In genomic region chr5:5293029-5293428, GRCh38 we compare ENCODE assay signal across 17 cellular contexts.
A peak's percentile ranks its signal among the peaks of the same experiment; 100 is the strongest.
DNase-seq lines count a peak whose midpoint lies in the region; ATAC-seq and TF ChIP-seq lines count a peak whose summit lies in the region.
"Had no signal": no experiment of that assay in that cellular context is flagged by ENCODE, and none has a peak within 500 bp of the region (broad histone marks: within the 10 kb centered on the region; RNA-seq: fewer than 3 reads in every experiment).

No MANE protein-coding gene starts in this region.

- TF ChIP-seq RAD21 in HCT116 (IDR thresholded peaks at IDR 0.05; ENCODE audit: low read depth), result peak; percentile 29; the same call in 1 of the 2 replicates

- H3K4me3 Mint-ChIP-seq in T-cell, result no peak overlapping the region
- H3K4me3 Mint-ChIP-seq: CD4-positive, CD25-positive, alpha-beta regulatory T cell had no signal

- no peaks in the 10 kb centered on the region for H3K36me3 Mint-ChIP-seq in T-cell
- H3K36me3 Mint-ChIP-seq: CD4-positive, CD25-positive, alpha-beta regulatory T cell had no signal

- ATAC-seq in HCT116 (peak; percentile 68), T-cell (replicated peaks in 1 of 4) (no peak)

- POLR2A ChIA-PET in HCT116 (lab: Charles Lee) (no interaction called here), T-cell (lab: Charles Lee) (no interaction called here)

- no TSS peak for BruUV-seq in HCT116 (replicated peaks; lab: Mats Ljungman, UMichigan)

- CTCF ChIA-PET in HCT116 (lab: Charles Lee), result no interaction called here
- CTCF ChIA-PET in T-cell (lab: Charles Lee), result no interaction called here

- H3K27me3 ChIP-seq in BE2C, result no peaks in the 10 kb centered on the region
- no peaks in the 10 kb centered on the region for H3K27me3 ChIP-seq in HCT116 (ENCODE audit: insufficient read depth, low read length)
- no peaks in the 10 kb centered on the region for H3K27me3 ChIP-seq in NT2/D1 (ENCODE audit: insufficient read depth, insufficient read length)
- no peaks in the 10 kb centered on the region for H3K27me3 ChIP-seq in sigmoid colon

- H3K36me3 ChIP-seq in BE2C (no peaks in the 10 kb centered on the region), HCT116 (ENCODE audit: control insufficient read depth in 1 of 2, insufficient read depth in 2 of 2, low read length in 2 of 2) (no peaks in the 10 kb centered on the region), NT2/D1 (ENCODE audit: insufficient read depth, insufficient read length, low read length) (no peaks in the 10 kb centered on the region), sigmoid colon (no peaks in the 10 kb centered on the region)

- no peaks in the 10 kb centered on the region for H3K79me2 ChIP-seq in HCT116 (ENCODE audit: insufficient read depth, low read length)

- no peaks in the 10 kb centered on the region for H4K20me1 ChIP-seq in HCT116 (ENCODE audit: insufficient read depth)

- TF ChIP-seq POLR2A in HCT116 (IDR thresholded peaks at IDR 0.05; ENCODE audit: borderline replicate concordance, extremely low read depth, insufficient read depth, insufficient read length) (no peak), sigmoid colon (IDR thresholded peaks at IDR 0.05) (no peak)

- no peak overlapping the region for H2AFZ ChIP-seq in HCT116 (ENCODE audit: low read depth, low read length, poor library complexity, severe bottlenecking)

- H3K27ac ChIP-seq in HCT116 (ENCODE audit: low read depth, low read length), result no peak overlapping the region
- no peak overlapping the region for H3K27ac ChIP-seq in sigmoid colon

- H3K4me3 ChIP-seq in BE2C (ENCODE audit: low read depth, low read length) (no peak overlapping the region), HCT116 (replicated peaks in 1 of 2; ENCODE audit: low read depth in 1 of 2, low read length in 2 of 2) (no peak overlapping the region), NT2/D1 (ENCODE audit: insufficient read length, low read depth) (no peak overlapping the region), sigmoid colon (no peak overlapping the region)

- no peaks in the 10 kb centered on the region for H3K9me3 ChIP-seq in BE2C
- no peaks in the 10 kb centered on the region for H3K9me3 ChIP-seq in HCT116 (ENCODE audit: control insufficient read depth in 1 of 2, insufficient read depth in 1 of 2, low read depth in 1 of 2, low read length in 2 of 2)
- no peaks in the 10 kb centered on the region for H3K9me3 ChIP-seq in NT2/D1 (ENCODE audit: insufficient read depth, low read length)
- H3K9me3 ChIP-seq in sigmoid colon, result no peaks in the 10 kb centered on the region

- peaks cover 3 to 8% (median 8%) of the 10 kb centered on the region in 3 donors for H3K9me3 Mint-ChIP-seq in T-cell

- peaks cover 22% of the 10 kb centered on the region for H3K4me1 ChIP-seq in BE2C
- no peaks in the 10 kb centered on the region for H3K4me1 ChIP-seq in HCT116 (ENCODE audit: control insufficient read depth in 1 of 2, insufficient read depth in 2 of 2, low read length in 2 of 2)
- H3K4me1 ChIP-seq in NT2/D1 (ENCODE audit: insufficient read depth, insufficient read length), result no peaks in the 10 kb centered on the region
- no peaks in the 10 kb centered on the region for H3K4me1 ChIP-seq in sigmoid colon

- H3K9me2 ChIP-seq in HCT116 (ENCODE audit: insufficient read depth), result no peaks in the 10 kb centered on the region

- no peak overlapping the region for H3K27ac Mint-ChIP-seq in T-cell
- H3K27ac Mint-ChIP-seq: CD4-positive, CD25-positive, alpha-beta regulatory T cell had no signal

- no peaks in the 10 kb centered on the region for H3K4me1 Mint-ChIP-seq in T-cell

- RAD21 ChIA-PET in HCT116 (lab: Charles Lee; ENCODE audit: low non-redundant PET in 1 of 2, low total read pairs in 2 of 2, uncharacterized antibody in 2 of 2, unreplicated experiment in 2 of 2), result no interaction called here

- H3K27me3 Mint-ChIP-seq in T-cell, result peaks cover 0 to 3% of the 10 kb centered on the region in 2 donors
- H3K27me3 Mint-ChIP-seq: CD4-positive, CD25-positive, alpha-beta regulatory T cell had no signal

- intact Hi-C loops in HCT116 (cut with micrococcal nuclease) (no loop called here), sigmoid colon (cut with DNase I) (no loop called here)

- DNase-seq in BE2C, result no peak
- no peak for DNase-seq in HCT116 (ENCODE audit: low read depth, low spot score)
- peak; percentile 22 for DNase-seq in NT2/D1 (ENCODE audit: low read depth, low spot score)
- DNase-seq in iPS DF 4.7 (ENCODE audit: extremely low read depth, low spot score), result peak; percentile 30
- no peak for DNase-seq in T-cell
- no peak for DNase-seq in HPDE6-E6E7 (ENCODE audit: extremely low spot score)
- DNase-seq in sigmoid colon, result no peak
- no peak for DNase-seq in stimulated activated CD4-positive, alpha-beta T cell treated with anti-CD3 and anti-CD28 coated beads, Interleukin-15, amount 100 ng/mL, for 24 hours
- DNase-seq: AML-193; CD4-positive, CD25-positive, alpha-beta regulatory T cell; DMS79; GDM1; IMR-90; NCI-H1105 treated with DMSO at 0.1 percent for 48 hours; NCI-H187 treated with DMSO at 0.1 percent for 48 hours; NCI-H446; NCI-H82 had no signal

- no peak for TF ChIP-seq EP300 in sigmoid colon (IDR thresholded peaks at IDR 0.05)

- H3K4me2 ChIP-seq in HCT116 (ENCODE audit: low read length), result no peak overlapping the region

- TF ChIP-seq CTCF in BE2C (IDR thresholded peaks at IDR 0.05; ENCODE audit: low read depth, low read length) (peak; percentile 20; the same call in 1 of the 2 replicates), HCT116 (IDR thresholded peaks at IDR 0.05 in 2 of 3, conservative IDR thresholded peaks at IDR 0.05 in 1 of 3; ENCODE audit: borderline replicate concordance in 1 of 3, insufficient read depth in 1 of 3, low read depth in 2 of 3, low read length in 2 of 3) (peak; percentile 10 to 34 (median 23); a peak in 3 of 6 replicates), sigmoid colon (IDR thresholded peaks at IDR 0.05) (no peak)

- 65 to 70% methylated on average over 5 of the region's 5 CpGs for WGBS in sigmoid colon, 2 donors

- H3K9ac ChIP-seq in HCT116 (ENCODE audit: low read length) (no peak overlapping the region), NT2/D1 (ENCODE audit: insufficient read length, low read depth) (no peak overlapping the region)

TF ChIP-seq in HCT116, 20 proteins besides CTCF, POLR2A, EP300 and RAD21:
- TF ChIP-seq ZBTB33 (IDR thresholded peaks at IDR 0.05; ENCODE audit: extremely low read depth, insufficient replicate concordance, low read length) (no peak), JUND (IDR thresholded peaks at IDR 0.05) (no peak), CBX3 (IDR thresholded peaks at IDR 0.05; ENCODE audit: low read depth) (no peak), SP1 (IDR thresholded peaks at IDR 0.05; ENCODE audit: low read depth) (no peak), ZFX (IDR thresholded peaks at IDR 0.05) (no peak), ATF3 (IDR thresholded peaks at IDR 0.05) (no peak), EZH2 (IDR thresholded peaks at IDR 0.05) (no peak), POLR2AphosphoS5 (IDR thresholded peaks at IDR 0.05; ENCODE audit: low read depth, low read length) (no peak)

Comparison
In these comparisons a context has a peak if more than half of its experiments do, and no peak if none do; other contexts are left out.
1. DNase-seq: peak in NT2/D1 (single experiment) and iPS DF 4.7 (single experiment); none in BE2C (single experiment), HCT116 (single experiment), T-cell (0 of 34), HPDE6-E6E7 (single experiment), sigmoid colon (single experiment) and stimulated activated CD4-positive, alpha-beta T cell treated with anti-CD3 and anti-CD28 coated beads, Interleukin-15, amount 100 ng/mL, for 24 hours (single experiment).
2. CTCF ChIP-seq: peak in BE2C (single experiment) and HCT116 (3 of 3); none in sigmoid colon (0 of 4).